ENCODE assay signal across 1 cellular context in the genomic region with DNA sequence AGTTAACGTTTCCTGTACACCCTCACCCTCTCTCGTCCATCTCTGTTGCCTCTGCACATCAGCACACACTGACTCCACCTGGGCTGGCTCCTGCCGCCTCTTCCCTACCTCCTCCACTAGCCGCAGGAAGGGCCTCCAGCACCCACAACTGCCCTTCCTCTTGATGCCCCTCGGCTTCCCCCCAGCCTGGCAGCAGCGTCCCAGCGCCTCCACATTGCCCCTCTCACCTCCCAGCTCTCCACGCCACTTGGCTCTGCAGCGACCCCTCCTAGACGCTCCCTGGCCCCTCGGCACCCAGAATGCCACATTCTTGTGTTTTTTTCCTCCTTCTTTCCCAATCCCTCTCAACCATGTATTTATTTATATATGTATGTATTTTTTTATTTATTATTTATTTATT.
TF ChIP-seq lines count a peak whose summit lies in the region.

No MANE protein-coding gene starts in this region.

TF ChIP-seq in H1, 55 proteins besides CTCF, POLR2A, EP300 and RAD21:
- no peak for TF ChIP-seq CHD1 (IDR thresholded peaks at IDR 0.05; ENCODE audit: low read depth, low read length)
- TF ChIP-seq HDAC2 (IDR thresholded peaks at IDR 0.05; ENCODE audit: borderline replicate concordance in 1 of 2, low read depth in 2 of 2, low read length in 2 of 2) = no peak
- no peak for TF ChIP-seq PHF8 (conservative IDR thresholded peaks at IDR 0.05; ENCODE audit: low read depth, low read length)
- TF ChIP-seq SIX5 (IDR thresholded peaks at IDR 0.05; ENCODE audit: low read depth, low read length) = no peak
- TF ChIP-seq KDM5A (IDR thresholded peaks at IDR 0.05; ENCODE audit: low read length) = no peak
- TF ChIP-seq GABPA (IDR thresholded peaks at IDR 0.05; ENCODE audit: borderline replicate concordance, insufficient read depth, low read length) = no peak
- no peak for TF ChIP-seq POU5F1 (IDR thresholded peaks at IDR 0.05; ENCODE audit: low read depth, low read length)
- TF ChIP-seq, protein P1, sequence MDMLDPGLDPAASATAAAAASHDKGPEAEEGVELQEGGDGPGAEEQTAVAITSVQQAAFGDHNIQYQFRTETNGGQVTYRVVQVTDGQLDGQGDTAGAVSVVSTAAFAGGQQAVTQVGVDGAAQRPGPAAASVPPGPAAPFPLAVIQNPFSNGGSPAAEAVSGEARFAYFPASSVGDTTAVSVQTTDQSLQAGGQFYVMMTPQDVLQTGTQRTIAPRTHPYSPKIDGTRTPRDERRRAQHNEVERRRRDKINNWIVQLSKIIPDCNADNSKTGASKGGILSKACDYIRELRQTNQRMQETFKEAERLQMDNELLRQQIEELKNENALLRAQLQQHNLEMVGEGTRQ (IDR thresholded peaks at IDR 0.05; ENCODE audit: low read length) = no peak
- TF ChIP-seq SP2 (IDR thresholded peaks at IDR 0.05; ENCODE audit: low read length) = no peak
- no peak for TF ChIP-seq TAF1 (IDR thresholded peaks at IDR 0.05; ENCODE audit: low read depth, low read length)
- TF ChIP-seq SIRT6 (IDR thresholded peaks at IDR 0.05; ENCODE audit: low read length) = no peak
- no peak for TF ChIP-seq KDM1A (IDR thresholded peaks at IDR 0.05; ENCODE audit: borderline replicate concordance, low read length)
- TF ChIP-seq SP4 (IDR thresholded peaks at IDR 0.05; ENCODE audit: low read length) = no peak
- TF ChIP-seq EGR1 (IDR thresholded peaks at IDR 0.05; ENCODE audit: borderline replicate concordance, low read depth, low read length) = no peak
- no peak for TF ChIP-seq MAFK (IDR thresholded peaks at IDR 0.05; ENCODE audit: low read depth, low read length)
- TF ChIP-seq GTF2F1 (IDR thresholded peaks at IDR 0.05; ENCODE audit: borderline replicate concordance, low read depth, low read length) = no peak
- no peak for TF ChIP-seq ASH2L (IDR thresholded peaks at IDR 0.05; ENCODE audit: low read length)
